Comparison of ENCODE assay signal across 17 cellular contexts in genomic region chr2:84874381-84875212, GRCh38. TPM values are rescaled to one million over a fixed set of nuclear protein-coding genes. Genes with fewer than 3 reads are reported as not detected.
DNase-seq lines count a peak whose midpoint lies in the region; ATAC-seq and TF ChIP-seq lines count a peak whose summit lies in the region.
"Had no signal": no experiment of that assay in that cellular context is flagged by ENCODE, and none has a peak within 500 bp of the region (broad histone marks: within the 10 kb centered on the region; RNA-seq: fewer than 3 reads in every experiment).

No MANE protein-coding gene starts in this region.

- no peaks in the 10 kb centered on the region for H4K20me1 ChIP-seq in mammary epithelial cell (ENCODE audit: insufficient read depth, low read length)

- H3K4me3 Mint-ChIP-seq in MCF 10A (ENCODE audit: unreplicated experiment) = no peak overlapping the region
- H3K4me3 Mint-ChIP-seq in activated T-cell treated with anti-CD3 and anti-CD28 coated beads, Interleukin-2, amount 50 U/mL, for 72 hours = peak overlapping the region; percentile 60 to 62
- H3K4me3 Mint-ChIP-seq: stimulated activated naive B cell treated with anti-CD40 and anti-IgM and Interleukin-4, amounts not matched to agents 10 μg/mL and 1 μg/mL and 100 μg/mL, for 72 hours had no signal

- no peak overlapping the region for H2AFZ ChIP-seq in mammary epithelial cell (ENCODE audit: low read depth, low read length)

- peak; percentile 23 for DNase-seq in mammary epithelial cell
- DNase-seq in MCF 10A (ENCODE audit: unreplicated experiment) = no peak
- DNase-seq in activated T-cell treated with anti-CD3 and anti-CD28 coated beads, Interleukin-2, amount 50 U/mL, for 72 hours = no peak
- DNase-seq in epithelial cell of proximal tubule (ENCODE audit: low read depth) = peak; percentile 23
- DNase-seq in stimulated activated naive CD8-positive, alpha-beta T cell treated with anti-CD3 and anti-CD28 coated beads, Interleukin-15, Interleukin-2, amounts not matched to agents 100 U/mL and 50 U/mL, for 24 hours = peak; percentile 24
- no peak for DNase-seq in GM10266 (ENCODE audit: extremely low spot score)
- DNase-seq in COR-L47 (lab: John Stamatoyannopoulos, UW) = no peak
- DNase-seq in NCI-H2107 treated with DMSO at 0.1 percent for 48 hours (lab: John Stamatoyannopoulos, UW; ENCODE audit: unreplicated experiment) = no peak
- DNase-seq: aorta; DND-41; mucosa of descending colon; NCI-H526; stimulated activated CD4-positive, alpha-beta T cell treated with anti-CD3 and anti-CD28 coated beads, Interleukin-4, amount 100 ng/mL, for 1 hour; stimulated activated naive B cell treated with anti-CD40 and anti-IgM and Interleukin-4, amounts not matched to agents 10 μg/mL and 1 μg/mL and 100 μg/mL, for 72 hours; SW 1271 had no signal

- no peaks in the 10 kb centered on the region for H3K9me3 Mint-ChIP-seq in MCF 10A (ENCODE audit: unreplicated experiment)
- no peaks in the 10 kb centered on the region for H3K9me3 Mint-ChIP-seq in activated T-cell treated with anti-CD3 and anti-CD28 coated beads, Interleukin-2, amount 50 U/mL, for 72 hours
- H3K9me3 Mint-ChIP-seq: stimulated activated naive B cell treated with anti-CD40 and anti-IgM and Interleukin-4, amounts not matched to agents 10 μg/mL and 1 μg/mL and 100 μg/mL, for 72 hours had no signal

- H3K9ac ChIP-seq in mammary epithelial cell (ENCODE audit: insufficient read depth, low read length) = no peak overlapping the region

- H3K4me2 ChIP-seq in mammary epithelial cell (ENCODE audit: insufficient read depth, low read depth, low read length) = no peak overlapping the region

- no peaks in the 10 kb centered on the region for H3K79me2 ChIP-seq in mammary epithelial cell (ENCODE audit: insufficient read depth, low read length)

- no peaks in the 10 kb centered on the region for H3K9me3 ChIP-seq in mammary epithelial cell (replicated peaks; ENCODE audit: insufficient read depth, low read length)
- H3K9me3 ChIP-seq: mucosa of descending colon, vagina had no signal

- H3K27ac ChIP-seq in mammary epithelial cell (ENCODE audit: insufficient read depth, low read depth, low read length) = no peak overlapping the region
- H3K27ac ChIP-seq: vagina had no signal

- ATAC-seq in activated T-cell treated with anti-CD3 and anti-CD28 coated beads, Interleukin-2, amount 50 U/mL, for 72 hours (replicated peaks in 1 of 2) = peak; percentile 24 to 26
- ATAC-seq in stimulated activated naive CD8-positive, alpha-beta T cell treated with anti-CD3 and anti-CD28 coated beads, Interleukin-15, Interleukin-2, amounts not matched to agents 100 U/mL and 50 U/mL, for 24 hours = peak; percentile 35
- ATAC-seq: mucosa of descending colon; Panc1; stimulated activated naive B cell treated with anti-CD40 and anti-IgM and Interleukin-4, amounts not matched to agents 10 μg/mL and 1 μg/mL and 100 μg/mL, for 72 hours had no signal

- H3K27me3 ChIP-seq in mammary epithelial cell (ENCODE audit: insufficient read depth, low read length) = no peaks in the 10 kb centered on the region
- H3K27me3 ChIP-seq: vagina had no signal

- H3K4me1 ChIP-seq in mammary epithelial cell (ENCODE audit: insufficient read depth, low read length) = no peaks in the 10 kb centered on the region

- TF ChIP-seq CTCF in mammary epithelial cell (conservative IDR thresholded peaks at IDR 0.05 in 1 of 2, IDR thresholded peaks at IDR 0.05 in 1 of 2; ENCODE audit: extremely low read depth in 1 of 2, insufficient read depth in 1 of 2, low read depth in 1 of 2, low read length in 2 of 2) = no peak
- no peak for TF ChIP-seq CTCF in MCF 10A (IDR thresholded peaks at IDR 0.05; ENCODE audit: unreplicated experiment)
- TF ChIP-seq CTCF in epithelial cell of proximal tubule (conservative IDR thresholded peaks at IDR 0.05; ENCODE audit: low read depth, low read length) = no peak
- TF ChIP-seq CTCF in GM10266 (IDR thresholded peaks at IDR 0.05; ENCODE audit: control insufficient read depth, insufficient read depth, low read depth, missing control alignments) = no peak

- no peaks in the 10 kb centered on the region for H3K36me3 ChIP-seq in mammary epithelial cell (ENCODE audit: insufficient read depth, low read length)
- H3K36me3 ChIP-seq: vagina had no signal

- CTCF ChIA-PET in mammary epithelial cell (lab: Charles Lee; ENCODE audit: low non-redundant PET) = no interaction called here
- CTCF ChIA-PET in MCF 10A (lab: Yijun Ruan, JAX) = interaction anchor here (0.6 to 1.8 kb wide), 3 partner anchors 10 to 1748 kb away, joined by 3 to 4 read pairs (median 3); no protein-coding TSS in a partner anchor

- peaks cover 15% of the 10 kb centered on the region for H3K36me3 Mint-ChIP-seq in MCF 10A (ENCODE audit: insufficient read depth, unreplicated experiment)
- H3K36me3 Mint-ChIP-seq in activated T-cell treated with anti-CD3 and anti-CD28 coated beads, Interleukin-2, amount 50 U/mL, for 72 hours (ENCODE audit: insufficient read depth in 2 of 2) = peaks cover 10 to 12% of the 10 kb centered on the region in 2 donors

- H3K4me3 ChIP-seq in mammary epithelial cell (replicated peaks in 1 of 3; ENCODE audit: insufficient read depth in 1 of 3, low read depth in 2 of 3, low read length in 3 of 3) = no peak overlapping the region
- no peak overlapping the region for H3K4me3 ChIP-seq in epithelial cell of proximal tubule (ENCODE audit: low read depth, low read length)
- H3K4me3 ChIP-seq: mucosa of descending colon, vagina had no signal

- POLR2A ChIA-PET in MCF 10A (lab: Yijun Ruan, JAX) = no interaction called here

- H3K27ac Mint-ChIP-seq in MCF 10A (ENCODE audit: low read depth, unreplicated experiment) = no peak overlapping the region
- H3K27ac Mint-ChIP-seq in activated T-cell treated with anti-CD3 and anti-CD28 coated beads, Interleukin-2, amount 50 U/mL, for 72 hours = peak overlapping the region; percentile 90
- H3K27ac Mint-ChIP-seq: stimulated activated naive B cell treated with anti-CD40 and anti-IgM and Interleukin-4, amounts not matched to agents 10 μg/mL and 1 μg/mL and 100 μg/mL, for 72 hours had no signal

- in situ Hi-C loops in mammary epithelial cell (cut with MboI; ENCODE audit: low sequenced_read_pairs in 2 of 2) = loop anchor here (10.0 to 25.0 kb wide), 3 partner anchors 237 to 387 kb away; no protein-coding TSS in a partner anchor

- dilution Hi-C loops in mammary epithelial cell (cut with HindIII; ENCODE audit: low sequenced_read_pairs) = loop anchor here (5.0 to 25.0 kb wide), 2 partner anchors 67 to 387 kb away; no protein-coding TSS in a partner anchor

- peaks cover 20% of the 10 kb centered on the region for H3K4me1 Mint-ChIP-seq in MCF 10A (ENCODE audit: insufficient read depth, unreplicated experiment)
- peaks cover 89% of the 10 kb centered on the region for H3K4me1 Mint-ChIP-seq in activated T-cell treated with anti-CD3 and anti-CD28 coated beads, Interleukin-2, amount 50 U/mL, for 72 hours (ENCODE audit: low read depth)

- WGBS in mammary epithelial cell (ENCODE audit: low coverage, missing lambda C conversion rate) = 97% methylated on average over 7 of the region's 7 CpGs

- BruUV-seq in mammary epithelial cell (replicated peaks; lab: Mats Ljungman, UMichigan) (no TSS peak), MCF 10A (replicated peaks; lab: Mats Ljungman, UMichigan) (no TSS peak)

- H3K27me3 Mint-ChIP-seq in MCF 10A (ENCODE audit: insufficient read depth, unreplicated experiment) = no peaks in the 10 kb centered on the region
- no peaks in the 10 kb centered on the region for H3K27me3 Mint-ChIP-seq in activated T-cell treated with anti-CD3 and anti-CD28 coated beads, Interleukin-2, amount 50 U/mL, for 72 hours (ENCODE audit: low read depth)

- intact Hi-C loops in mammary epithelial cell (cut with micrococcal nuclease) (no loop called here), MCF 10A (cut with micrococcal nuclease) (no loop called here)

RNA-seq across cellular contexts. Expression of gene TRABD2A, which starts 6.3 kb away (rescaled TPM):
- total RNA-seq in mammary epithelial cell (10 to 100 TPM in 1 of 2 donors, 1 to 10 TPM in 1; 9.7 to 20.7 TPM), MCF 10A (2022) (17.3 and 20.0 TPM in 2 replicates), epithelial cell of proximal tubule (0.58 and 1.5 TPM in 2 replicates)
- 11.5 TPM for polyA plus RNA-seq in mammary epithelial cell
- 16.4 TPM for polyA minus RNA-seq in mammary epithelial cell
- 10 to 100 TPM; 35.1 to 39.4 TPM for total RNA-seq in activated T-cell treated with anti-CD3 and anti-CD28 coated beads, Interleukin-2, amount 50 U/mL, for 72 hours

RNA-seq across cellular contexts. Expression of gene TMSB10, which starts 30.9 kb away (rescaled TPM):
- total RNA-seq in mammary epithelial cell = 1,000 to 10,000 TPM; 3,165 to 4,185 TPM
- polyA plus RNA-seq in mammary epithelial cell = 9,658 TPM
- polyA minus RNA-seq in mammary epithelial cell = 1,882 TPM
- 3,313 and 3,349 TPM in 2 replicates for total RNA-seq in MCF 10A (2022)
- total RNA-seq in activated T-cell treated with anti-CD3 and anti-CD28 coated beads, Interleukin-2, amount 50 U/mL, for 72 hours = 1,000 to 10,000 TPM in 1 of 2 donors, 100 to 1,000 TPM in 1; 884 to 1,078 TPM
- total RNA-seq in epithelial cell of proximal tubule = 9,817 and 15,030 TPM in 2 replicates

Comparison
In these comparisons a context has a peak if more than half of its experiments do, and no peak if none do; other contexts are left out.
1. DNase-seq: peak in mammary epithelial cell (single experiment), epithelial cell of proximal tubule (single experiment) and stimulated activated naive CD8-positive, alpha-beta T cell treated with anti-CD3 and anti-CD28 coated beads, Interleukin-15, Interleukin-2, amounts not matched to agents 100 U/mL and 50 U/mL, for 24 hours (single experiment); none in MCF 10A (single experiment), activated T-cell treated with anti-CD3 and anti-CD28 coated beads, Interleukin-2, amount 50 U/mL, for 72 hours (0 of 2), GM10266 (single experiment), COR-L47 (single experiment) and NCI-H2107 treated with DMSO at 0.1 percent for 48 hours (single experiment).